In the genomic region with DNA sequence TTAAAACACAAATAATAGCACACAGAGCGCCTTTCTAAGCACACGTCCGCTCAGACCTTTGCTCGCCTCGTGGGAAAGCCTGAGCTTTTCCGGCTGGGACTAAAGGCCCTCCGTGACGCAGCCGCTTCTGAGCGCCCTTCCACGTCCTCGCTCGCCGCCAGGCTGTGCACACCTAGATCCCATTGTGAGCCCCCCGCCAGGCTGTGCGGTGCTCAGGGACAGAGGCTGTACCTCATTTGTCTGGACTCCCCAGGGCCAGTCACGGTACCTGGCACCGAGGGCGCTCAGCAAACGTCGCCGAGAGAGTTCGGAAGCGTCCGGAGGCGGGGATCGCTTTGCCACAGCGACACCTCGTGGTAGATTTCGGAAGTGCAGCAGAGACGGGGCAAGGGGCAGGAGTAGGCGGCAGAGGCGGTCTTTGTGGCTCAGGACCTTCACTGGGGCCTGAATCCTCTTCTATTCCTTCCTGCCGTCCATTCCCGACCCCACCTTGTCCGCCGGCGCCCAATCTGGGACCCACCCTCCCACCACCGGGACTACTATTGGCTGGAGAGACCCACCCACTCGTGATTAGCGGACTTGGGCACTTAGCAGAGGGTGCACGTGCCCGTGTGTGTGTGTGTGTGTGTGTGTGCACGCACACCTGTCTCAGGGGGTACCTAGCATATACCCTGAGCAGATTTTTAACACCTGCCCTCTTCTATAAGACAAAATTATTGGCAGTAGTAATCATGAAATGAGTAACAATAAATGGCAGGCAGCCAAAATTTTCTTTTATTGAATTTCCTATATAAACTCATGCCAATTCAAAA, we compare ENCODE assay signal across 8 cellular contexts.
DNase-seq lines count a peak whose midpoint lies in the region; ATAC-seq and TF ChIP-seq lines count a peak whose summit lies in the region.

No MANE protein-coding gene starts in this region.

- TF ChIP-seq EP300 in suprapubic skin (IDR thresholded peaks at IDR 0.05) = no peak

- H3K79me2 ChIP-seq in DND-41 (ENCODE audit: insufficient read depth, low read length) = no peaks in the 10 kb centered on the region

- H3K4me1 ChIP-seq in DND-41 (ENCODE audit: insufficient read depth, low read length) (peaks cover 7% of the 10 kb centered on the region), SJSA1 (replicated peaks) (peaks cover 8% of the 10 kb centered on the region), suprapubic skin (peaks cover 10% of the 10 kb centered on the region)

- H3K36me3 ChIP-seq in DND-41 (ENCODE audit: insufficient read depth, low read length) (no peaks in the 10 kb centered on the region), SJSA1 (no peaks in the 10 kb centered on the region), suprapubic skin (no peaks in the 10 kb centered on the region)

- peak overlapping the region; percentile 42; the same call in 1 of the 2 replicates for H2AFZ ChIP-seq in DND-41 (ENCODE audit: low read depth, low read length)

- peak; percentile 74 for DNase-seq in DND-41
- no peak for DNase-seq in LNCaP clone FGC (ENCODE audit: low read depth)
- DNase-seq in SJSA1 (ENCODE audit: low read depth in 1 of 2, low spot score in 2 of 2) = peak; percentile 67 to 76
- DNase-seq in activated naive CD4-positive, alpha-beta T cell treated with Interleukin-2 at 50 U/mL for 16 hours = peak; percentile 91
- DNase-seq in glomerular visceral epithelial cell (ENCODE audit: extremely low spot score) = peak; percentile 76
- DNase-seq in omental fat pad (ENCODE audit: low spot score) = peak; percentile 97
- peak; percentile 87 to 88 for DNase-seq in suprapubic skin (ENCODE audit: low spot score in 2 of 2)

- H4K20me1 ChIP-seq in DND-41 (ENCODE audit: insufficient read depth, low read length) = no peaks in the 10 kb centered on the region; the same call in 1 of the 2 replicates

- H3K4me2 ChIP-seq in DND-41 (ENCODE audit: insufficient read depth, low read length) = peak overlapping the region; percentile 55

- no peaks in the 10 kb centered on the region for H3K9me3 ChIP-seq in DND-41 (ENCODE audit: insufficient read depth, low read length, severe bottlenecking)
- no peaks in the 10 kb centered on the region for H3K9me3 ChIP-seq in SJSA1 (replicated peaks)
- H3K9me3 ChIP-seq in suprapubic skin = no peaks in the 10 kb centered on the region

- no peak for TF ChIP-seq POLR2A in suprapubic skin (IDR thresholded peaks at IDR 0.05)

- WGBS in suprapubic skin = 4% methylated on average over 23 of the region's 44 CpGs

- H3K27ac ChIP-seq in DND-41 (ENCODE audit: low read length) (no peak overlapping the region), SJSA1 (no peak overlapping the region), suprapubic skin (no peak overlapping the region)

- TF ChIP-seq CTCF in DND-41 (IDR thresholded peaks at IDR 0.05; ENCODE audit: borderline replicate concordance, extremely low read depth, low read length, poor library complexity, severe bottlenecking) = peak; percentile 93
- peak; percentile 97 for TF ChIP-seq CTCF in LNCaP clone FGC (IDR thresholded peaks at IDR 0.05; ENCODE audit: control insufficient read depth, extremely low read depth, insufficient read depth)
- peak in 2 of 3 donors; percentile 66 to 96 for TF ChIP-seq CTCF in omental fat pad (IDR thresholded peaks at IDR 0.05)
- peak; percentile 83 to 99 for TF ChIP-seq CTCF in suprapubic skin (IDR thresholded peaks at IDR 0.05)

- H3K9ac ChIP-seq in DND-41 (ENCODE audit: low read depth, low read length) = 0 out of 2 replicates have a peak overlapping the region, but pooled peaks have one; percentile 21

- no peak overlapping the region for H3K4me3 ChIP-seq in DND-41 (ENCODE audit: low read depth in 1 of 2, low read length in 2 of 2)
- no peak overlapping the region for H3K4me3 ChIP-seq in LNCaP clone FGC (ENCODE audit: low read depth, low read length)
- H3K4me3 ChIP-seq in SJSA1 = peak overlapping the region; percentile 24
- peak overlapping the region; percentile 42 for H3K4me3 ChIP-seq in suprapubic skin

- ATAC-seq in DND-41 (ENCODE audit: insufficient read depth, low read depth) (peak; percentile 97), GM21786 (IDR thresholded peaks at IDR 0.05; ENCODE audit: unreplicated experiment) (peak; percentile 79), omental fat pad (ENCODE audit: low FRiP score) (peak; percentile 86)

- H3K27me3 ChIP-seq in DND-41 (ENCODE audit: insufficient read depth, low read length, poor library complexity) (peaks cover 10% of the 10 kb centered on the region), SJSA1 (replicated peaks) (no peaks in the 10 kb centered on the region), suprapubic skin (peaks cover 56% of the 10 kb centered on the region)

Comparison
In these comparisons a context has a peak if more than half of its experiments do, and no peak if none do; other contexts are left out.
1. H3K4me3 ChIP-seq: peak in SJSA1 (single experiment) and suprapubic skin (single experiment); none in DND-41 (0 of 2) and LNCaP clone FGC (single experiment).
2. Peak in every context shown above with its lines, with median percentiles within 50 percentile points of each other: ATAC-seq and CTCF ChIP-seq.